ENCODE assay signal across 8 cellular contexts in genomic region chr14:104680056-104680805, GRCh38. TPM values are rescaled to one million over a fixed set of nuclear protein-coding genes. Genes with fewer than 3 reads are reported as not detected.
DNase-seq lines count a peak whose midpoint lies in the region; ATAC-seq and TF ChIP-seq lines count a peak whose summit lies in the region.

No MANE protein-coding gene starts in this region.

- intact Hi-C loops in left lung (cut with DNase I) (no loop called here), transverse colon (cut with DNase I; ENCODE audit: low total_unique reads) (no loop called here)

- H3K4me1 Mint-ChIP-seq in T-helper 1 cell treated with Interleukin-12 subunit alpha and Interleukin-12 subunit beta and Interleukin-4 antibody, amounts not matched to agents 30 μg/mL and 1 μg/mL, for 36 hours (ENCODE audit: low read depth) = peaks cover 19% of the 10 kb centered on the region

- H3K27ac Mint-ChIP-seq in T-helper 1 cell treated with Interleukin-12 subunit alpha and Interleukin-12 subunit beta and Interleukin-4 antibody, amounts not matched to agents 30 μg/mL and 1 μg/mL, for 36 hours = peak overlapping the region; percentile 31

- peak overlapping the region; percentile 28 for H3K4me3 Mint-ChIP-seq in T-helper 1 cell treated with Interleukin-12 subunit alpha and Interleukin-12 subunit beta and Interleukin-4 antibody, amounts not matched to agents 30 μg/mL and 1 μg/mL, for 36 hours

- H3K4me3 ChIP-seq in brain microvascular endothelial cell (ENCODE audit: low read depth, low read length) = peak overlapping the region; percentile 17
- H3K4me3 ChIP-seq in left lung = no peak overlapping the region
- no peak overlapping the region for H3K4me3 ChIP-seq in transverse colon

- TF ChIP-seq EP300 in transverse colon (IDR thresholded peaks at IDR 0.05; ENCODE audit: low read depth) = no peak

- H3K27me3 Mint-ChIP-seq in T-helper 1 cell treated with Interleukin-12 subunit alpha and Interleukin-12 subunit beta and Interleukin-4 antibody, amounts not matched to agents 30 μg/mL and 1 μg/mL, for 36 hours (ENCODE audit: low read depth) = peaks cover 10% of the 10 kb centered on the region

- no peaks in the 10 kb centered on the region for H3K9me3 Mint-ChIP-seq in T-helper 1 cell treated with Interleukin-12 subunit alpha and Interleukin-12 subunit beta and Interleukin-4 antibody, amounts not matched to agents 30 μg/mL and 1 μg/mL, for 36 hours

- TF ChIP-seq CTCF in brain microvascular endothelial cell (IDR thresholded peaks at IDR 0.05; ENCODE audit: low read depth, low read length, missing control alignments) (no peak), left lung (IDR thresholded peaks at IDR 0.05) (no peak), transverse colon (IDR thresholded peaks at IDR 0.05) (no peak)

- H3K27ac ChIP-seq in brain microvascular endothelial cell = peak overlapping the region; percentile 97
- peak overlapping the region; percentile 81 to 83 for H3K27ac ChIP-seq in left lung
- H3K27ac ChIP-seq in transverse colon = peak overlapping the region; percentile 86 to 92 (median 88)

- DNase-seq in T-helper 1 cell (no peak), brain microvascular endothelial cell (peak; percentile 80), left lung (peak in 1 of 2 donors; percentile 81), transverse colon (peak; percentile 54), NCI-H1092 (lab: John Stamatoyannopoulos, UW) (no peak), GDM1 (lab: John Stamatoyannopoulos, UW) (no peak), SIG-M5 (lab: John Stamatoyannopoulos, UW) (no peak)

- 73% methylated on average over 18 of the region's 21 CpGs; no CpG with 5 or more reads in 1 of the 2 donors for WGBS in transverse colon (ENCODE audit: low coverage in 1 of 2), 2 donors

- peaks cover 41 to 63% of the 10 kb centered on the region in 2 donors for H3K4me1 ChIP-seq in left lung
- peaks cover 52 to 61% (median 58%) of the 10 kb centered on the region in 4 donors for H3K4me1 ChIP-seq in transverse colon

- H3K27me3 ChIP-seq in brain microvascular endothelial cell (replicated peaks) (no peaks in the 10 kb centered on the region), left lung (peaks cover 0 to 10% of the 10 kb centered on the region in 2 donors), transverse colon (no peaks in the 10 kb centered on the region)

- H3K36me3 ChIP-seq in brain microvascular endothelial cell (replicated peaks) = no peaks in the 10 kb centered on the region
- no peaks in the 10 kb centered on the region for H3K36me3 ChIP-seq in left lung
- no peaks in the 10 kb centered on the region for H3K36me3 ChIP-seq in transverse colon

- H3K9me3 ChIP-seq in left lung (no peaks in the 10 kb centered on the region), transverse colon (no peaks in the 10 kb centered on the region)

- in situ Hi-C loops in brain microvascular endothelial cell (cut with HindIII; ENCODE audit: low pct_ligation_motif_present, low sequenced_read_pairs) = no loop called here
- in situ Hi-C loops in transverse colon (cut with MboI; ENCODE audit: low pct_ligation_motif_present in 1 of 4, low pct_unique_long_range_greater_than_20kb in 1 of 4, low sequenced_read_pairs in 3 of 4) = no loop called here

- TF ChIP-seq POLR2A in transverse colon (IDR thresholded peaks at IDR 0.05) = no peak

- peak; percentile 12 for ATAC-seq in left lung

- no peaks in the 10 kb centered on the region for H3K36me3 Mint-ChIP-seq in T-helper 1 cell treated with Interleukin-12 subunit alpha and Interleukin-12 subunit beta and Interleukin-4 antibody, amounts not matched to agents 30 μg/mL and 1 μg/mL, for 36 hours (ENCODE audit: low read depth)

RNA-seq across cellular contexts. Expression of gene INF2, which starts 9.2 kb away (rescaled TPM):
- 100 to 1,000 TPM; 111 to 120 TPM for total RNA-seq in left lung
- 100 to 1,000 TPM; 187 to 510 (median 205) TPM for total RNA-seq in transverse colon

RNA-seq across cellular contexts. Expression of gene ADSS1, which starts 43.8 kb away (rescaled TPM):
- total RNA-seq in left lung (1 to 10 TPM; 5.2 to 5.3 TPM), transverse colon (10 to 100 TPM in 1 of 4 donors, 1 to 10 TPM in 2, not detected in 1; 4.4 to 11.3 (median 7.1) TPM)

Comparison
In these comparisons a context has a peak if more than half of its experiments do, and no peak if none do; other contexts are left out.
1. DNase-seq: peak in brain microvascular endothelial cell (single experiment) and transverse colon (single experiment); none in T-helper 1 cell (0 of 5), NCI-H1092 (single experiment), GDM1 (single experiment) and SIG-M5 (single experiment).
2. Peak in every context shown above with its lines, with median percentiles within 50 percentile points of each other: H3K27ac ChIP-seq.